ENCODE assay signal across 8 cellular contexts in the genomic region with DNA sequence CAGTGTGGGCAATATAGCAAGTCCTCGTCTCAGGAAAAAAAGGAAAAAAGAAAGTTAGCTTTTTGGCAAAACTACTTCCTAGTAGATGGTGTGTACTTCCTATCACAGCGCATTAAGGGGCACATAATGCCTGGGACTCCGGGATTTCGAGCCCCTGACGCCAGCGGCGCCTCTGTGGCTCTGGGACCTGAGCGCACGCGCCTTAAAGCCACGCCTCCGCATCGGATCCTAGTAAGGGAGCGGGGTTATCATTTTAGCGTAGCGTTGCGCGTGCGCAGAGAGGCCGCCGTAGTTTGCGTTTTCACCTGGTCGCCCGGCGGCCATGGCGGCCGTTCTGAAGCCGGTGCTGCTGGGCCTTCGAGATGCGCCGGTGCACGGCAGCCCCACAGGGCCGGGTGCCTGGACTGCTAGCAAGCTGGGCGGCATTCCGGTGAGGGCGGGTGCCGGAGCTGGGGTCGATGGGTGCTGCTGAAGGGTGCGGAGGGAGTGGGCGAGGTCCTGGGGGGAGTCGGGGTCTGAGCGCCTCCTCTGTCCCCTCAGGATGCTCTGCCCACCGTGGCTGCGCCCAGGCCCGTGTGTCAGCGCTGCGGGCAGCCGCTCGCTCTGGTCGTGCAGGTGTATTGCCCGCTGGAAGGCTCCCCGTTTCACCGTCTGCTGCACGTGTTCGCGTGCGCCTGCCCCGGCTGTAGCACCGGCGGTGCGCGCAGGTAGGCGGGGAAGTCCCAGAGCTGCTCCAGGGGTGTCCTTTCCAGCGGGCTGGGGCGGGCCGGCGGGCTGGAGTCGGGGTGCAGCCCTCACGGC. TPM values are rescaled to one million over a fixed set of nuclear protein-coding genes. Genes with fewer than 3 reads are reported as not detected.
A peak's percentile ranks its signal among the peaks of the same experiment; 100 is the strongest.
DNase-seq lines count a peak whose midpoint lies in the region; ATAC-seq and TF ChIP-seq lines count a peak whose summit lies in the region.

Gene PDCD2L (plus strand): TSS at position 291 of the 801 bp plus-strand sequence. CDS start 32 bp downstream, at position 323.

- ATAC-seq in HG02840 (IDR thresholded peaks at IDR 0.05; ENCODE audit: low FRiP score, unreplicated experiment) (peak; percentile 79), left cardiac atrium (peak; percentile 95 to 96)

- H3K4me3 Mint-ChIP-seq in progenitor cell of endocrine pancreas (ENCODE audit: low read depth): peak within 1 kb of the TSS; percentile 91

- no peaks in the 10 kb centered on the region for H3K27me3 Mint-ChIP-seq in progenitor cell of endocrine pancreas

- no peaks in the 10 kb centered on the region for H3K27me3 ChIP-seq in adipocyte (replicated peaks; ENCODE audit: control insufficient read depth, insufficient read depth, low read length)

- peak; percentile 75 for DNase-seq in NCI-H1436 treated with DMSO at 0.1 percent for 48 hours (lab: John Stamatoyannopoulos, UW)
- peak; percentile 86 for DNase-seq in T follicular helper cell (ENCODE audit: low read depth)
- peak; percentile 95 for DNase-seq in adipocyte (ENCODE audit: low read depth)
- peak; percentile 95 for DNase-seq in left cardiac atrium
- peak; percentile 87 for DNase-seq in progenitor cell of endocrine pancreas (ENCODE audit: low spot score, unreplicated experiment)
- peak; percentile 92 for DNase-seq in ureter (ENCODE audit: low spot score)

- peaks cover 1% of the 10 kb centered on the region for H3K4me1 Mint-ChIP-seq in progenitor cell of endocrine pancreas (ENCODE audit: low read depth)

- intact Hi-C loops in left cardiac atrium (cut with DNase I): no loop called here

- H3K36me3 ChIP-seq in adipocyte (ENCODE audit: control insufficient read depth, insufficient read depth, low read length, severe bottlenecking): peaks cover 18% of the 10 kb centered on the region

- peak within 1 kb of the TSS; percentile 87 for H3K9ac ChIP-seq in adipocyte (ENCODE audit: low read length)

- peaks cover 17% of the 10 kb centered on the region for H3K36me3 Mint-ChIP-seq in progenitor cell of endocrine pancreas (ENCODE audit: insufficient read depth)

- no peaks in the 10 kb centered on the region for H3K9me3 ChIP-seq in adipocyte (ENCODE audit: control insufficient read depth, low read length)

- no peaks in the 10 kb centered on the region for H3K4me1 ChIP-seq in adipocyte (ENCODE audit: control insufficient read depth, insufficient read depth, low read length)

- H3K27ac Mint-ChIP-seq in progenitor cell of endocrine pancreas: peak within 1 kb of the TSS; percentile 92

- H3K4me3 ChIP-seq in GM12875 (ENCODE audit: low read depth, low read length) (peak within 1 kb of the TSS; percentile 99), adipocyte (ENCODE audit: low read length) (peak within 1 kb of the TSS; percentile 91)

- TF ChIP-seq CTCF in GM12875 (IDR thresholded peaks at IDR 0.05; ENCODE audit: borderline replicate concordance, insufficient read depth, low read depth, low read length): no peak
- no peak for TF ChIP-seq CTCF in progenitor cell of endocrine pancreas (IDR thresholded peaks at IDR 0.05; ENCODE audit: unreplicated experiment)

- H3K9me3 Mint-ChIP-seq in progenitor cell of endocrine pancreas (ENCODE audit: low read depth): no peaks in the 10 kb centered on the region

RNA-seq across cellular contexts. Expression of gene PDCD2L, which starts in this region (rescaled TPM):
- total RNA-seq in left cardiac atrium (1 to 10 TPM; 6.5 to 7.5 TPM), progenitor cell of endocrine pancreas (18.1 and 20.1 TPM in 2 replicates), ureter (10.6 TPM)

Comparison
In these comparisons a context has a peak if more than half of its experiments do, and no peak if none do; other contexts are left out.
1. Peak in every context shown above with its lines: DNase-seq, ATAC-seq and H3K4me3 ChIP-seq.